Comparison of ENCODE assay signal across 12 cellular contexts in genomic region chr20:288956-289692, GRCh38. TPM values are rescaled to one million over a fixed set of nuclear protein-coding genes. Genes with fewer than 3 reads are reported as not detected.
A peak's percentile ranks its signal among the peaks of the same experiment; 100 is the strongest.
DNase-seq lines count a peak whose midpoint lies in the region; TF ChIP-seq lines count a peak whose summit lies in the region.
"Had no signal": no experiment of that assay in that cellular context is flagged by ENCODE, and none has a peak within 500 bp of the region (broad histone marks: within the 10 kb centered on the region; RNA-seq: fewer than 3 reads in every experiment).

No MANE protein-coding gene starts in this region.

- peaks cover 15% of the 10 kb centered on the region for H3K4me1 Mint-ChIP-seq in neural crest cell

- peak overlapping the region; percentile 96 for H3K4me3 ChIP-seq in Jurkat, Clone E6-1 (ENCODE audit: low read length)
- H3K4me3 ChIP-seq in choroid plexus epithelial cell (ENCODE audit: low read depth, low read length): peak overlapping the region; percentile 88

- peak overlapping the region; percentile 63 for H3K4me3 Mint-ChIP-seq in neural crest cell
- H3K4me3 Mint-ChIP-seq: stimulated activated memory B cell treated with anti-CD40 and anti-IgM and Interleukin-4, amounts not matched to agents 10 μg/mL and 1 μg/mL and 100 μg/mL, for 72 hours had no signal

- peaks cover 8% of the 10 kb centered on the region for H3K36me3 Mint-ChIP-seq in neural crest cell (ENCODE audit: low read depth)
- H3K36me3 Mint-ChIP-seq: stimulated activated memory B cell treated with anti-CD40 and anti-IgM and Interleukin-4, amounts not matched to agents 10 μg/mL and 1 μg/mL and 100 μg/mL, for 72 hours had no signal

- DNase-seq in Caki2 (ENCODE audit: low read depth) (peak; percentile 22), choroid plexus epithelial cell (ENCODE audit: low read depth) (no peak), neural crest cell (ENCODE audit: low read depth, low spot score) (no peak), HK-2 (ENCODE audit: unreplicated experiment) (no peak), NCI-H1436 treated with DMSO at 0.1 percent for 48 hours (lab: John Stamatoyannopoulos, UW) (no peak), occipital lobe (lab: John Stamatoyannopoulos, UW) (no peak)
- DNase-seq in Jurkat, Clone E6-1 (ENCODE audit: low read depth, low spot score): no peak
- DNase-seq in activated CD4-positive, alpha-beta T cell treated with anti-CD3 and anti-CD28 coated beads, Interleukin-2, amount 50 U/mL, for 48 hours: no peak
- DNase-seq: activated CD4-positive, alpha-beta T cell treated with anti-CD3 and anti-CD28 coated beads for 4 hours; activated naive CD4-positive, alpha-beta T cell treated with anti-CD3 and anti-CD28 coated beads, Interleukin-2, amount 50 U/mL, for 16 hours had no signal

- H3K27me3 Mint-ChIP-seq in neural crest cell (ENCODE audit: low read depth): no peaks in the 10 kb centered on the region
- H3K27me3 Mint-ChIP-seq: stimulated activated memory B cell treated with anti-CD40 and anti-IgM and Interleukin-4, amounts not matched to agents 10 μg/mL and 1 μg/mL and 100 μg/mL, for 72 hours had no signal

- H3K9me3 Mint-ChIP-seq in neural crest cell: peaks cover 2% of the 10 kb centered on the region
- H3K9me3 Mint-ChIP-seq: stimulated activated memory B cell treated with anti-CD40 and anti-IgM and Interleukin-4, amounts not matched to agents 10 μg/mL and 1 μg/mL and 100 μg/mL, for 72 hours had no signal

- in situ Hi-C loops in Caki2 (cut with HindIII; ENCODE audit: low pct_unique_long_range_greater_than_20kb, low sequenced_read_pairs): no loop called here

- H3K27ac Mint-ChIP-seq in neural crest cell (ENCODE audit: unreplicated experiment): no peak overlapping the region
- H3K27ac Mint-ChIP-seq: stimulated activated memory B cell treated with anti-CD40 and anti-IgM and Interleukin-4, amounts not matched to agents 10 μg/mL and 1 μg/mL and 100 μg/mL, for 72 hours had no signal

- TF ChIP-seq CTCF in choroid plexus epithelial cell (conservative IDR thresholded peaks at IDR 0.05; ENCODE audit: low read depth, low read length) (no peak), neural crest cell (conservative IDR thresholded peaks at IDR 0.05) (no peak)

RNA-seq across cellular contexts. Expression of gene C20orf96, which starts 1.4 kb away (rescaled TPM):
- 2.8 and 3.3 TPM in 2 replicates for total RNA-seq in Caki2 (2014; rRNA removed; shearing (Covaris generic); ENCODE audit: low replicate concordance)
- 26.2 TPM for polyA plus RNA-seq in Jurkat, Clone E6-1 (2012; ENCODE audit: insufficient read depth, insufficient read length)
- 34.0 and 40.8 TPM in 2 replicates for total RNA-seq in neural crest cell
- total RNA-seq in occipital lobe: 3.3 TPM

RNA-seq across cellular contexts. Expression of gene ZCCHC3, which starts 8.2 kb away (rescaled TPM):
- 27.1 and 33.4 TPM in 2 replicates for total RNA-seq in Caki2 (2014; rRNA removed; shearing (Covaris generic); ENCODE audit: low replicate concordance)
- polyA plus RNA-seq in Jurkat, Clone E6-1 (2012; ENCODE audit: insufficient read depth, insufficient read length): 22.0 TPM
- total RNA-seq in neural crest cell (58.9 and 59.2 TPM in 2 replicates), occipital lobe (27.0 TPM)

RNA-seq across cellular contexts. Expression of gene DEFB132, which starts 31.6 kb away (rescaled TPM):
- total RNA-seq in Caki2 (2014; rRNA removed; shearing (Covaris generic); ENCODE audit: low replicate concordance): not detected in 2 replicates
- not detected for polyA plus RNA-seq in Jurkat, Clone E6-1 (2012; ENCODE audit: insufficient read depth, insufficient read length)
- total RNA-seq in neural crest cell (not detected in 2 replicates), occipital lobe (not detected)
- polyA plus RNA-seq: esophagus had no signal

RNA-seq across cellular contexts. Expression of gene SOX12, which starts 36.2 kb away (rescaled TPM):
- 4.2 and 9.4 TPM in 2 replicates for total RNA-seq in Caki2 (2014; rRNA removed; shearing (Covaris generic); ENCODE audit: low replicate concordance)
- 18.5 TPM for polyA plus RNA-seq in Jurkat, Clone E6-1 (2012; ENCODE audit: insufficient read depth, insufficient read length)
- 88.7 and 88.8 TPM in 2 replicates for total RNA-seq in neural crest cell
- 9.4 TPM for total RNA-seq in occipital lobe

RNA-seq across cellular contexts. Expression of gene NRSN2, which starts 57.8 kb away (rescaled TPM):
- total RNA-seq in Caki2 (2014; rRNA removed; shearing (Covaris generic); ENCODE audit: low replicate concordance): 0.74 and 5.3 TPM in 2 replicates
- not detected for polyA plus RNA-seq in Jurkat, Clone E6-1 (2012; ENCODE audit: insufficient read depth, insufficient read length)
- total RNA-seq in neural crest cell (42.0 and 44.4 TPM in 2 replicates), occipital lobe (27.0 TPM)
